ENCODE assay signal across 12 cellular contexts in the genomic region with DNA sequence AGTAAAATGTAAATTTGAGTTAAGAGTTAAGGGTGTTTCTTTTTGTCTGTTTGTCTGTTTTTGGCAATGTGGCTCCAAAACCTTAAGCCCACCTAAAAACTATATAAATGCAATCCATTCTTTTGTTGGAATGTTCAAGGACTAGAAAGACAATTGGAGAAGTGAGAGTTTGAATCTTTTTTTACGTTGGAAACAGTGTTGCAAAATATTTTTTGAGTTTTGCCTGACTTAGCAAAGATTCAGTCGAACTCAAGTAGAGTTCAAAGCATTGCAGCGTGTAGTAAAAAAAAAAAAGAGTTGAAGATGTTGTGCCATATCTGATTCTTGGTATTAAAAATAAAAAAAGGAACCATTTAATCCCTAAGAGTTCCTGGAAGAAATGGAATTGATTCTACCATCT. TPM values are rescaled to one million over a fixed set of nuclear protein-coding genes. Genes with fewer than 3 reads are reported as not detected.
A peak's percentile ranks its signal among the peaks of the same experiment; 100 is the strongest.
DNase-seq lines count a peak whose midpoint lies in the region; ATAC-seq and FAIRE-seq lines count a peak whose summit lies in the region.
"Had no signal": no experiment of that assay in that cellular context is flagged by ENCODE, and none has a peak within 500 bp of the region (broad histone marks: within the 10 kb centered on the region; RNA-seq: fewer than 3 reads in every experiment).

No MANE protein-coding gene starts in this region.

- FAIRE-seq in RCC 7860 (lab: Jason Lieb, UNC), result peak; percentile 44
- FAIRE-seq: A204.1 had no signal

- no peaks in the 10 kb centered on the region for H3K36me3 Mint-ChIP-seq in stimulated activated effector memory CD8-positive, alpha-beta T cell treated with anti-CD3 and anti-CD28 coated beads, Interleukin-12 subunit alpha, Interleukin-12 subunit beta, amount 100 ng/mL, for 72 hours

- intact Hi-C loops in left ventricle myocardium superior (cut with micrococcal nuclease), result no loop called here

- no peaks in the 10 kb centered on the region for H3K4me1 Mint-ChIP-seq in stimulated activated effector memory CD8-positive, alpha-beta T cell treated with anti-CD3 and anti-CD28 coated beads, Interleukin-12 subunit alpha, Interleukin-12 subunit beta, amount 100 ng/mL, for 72 hours

- peak overlapping the region; percentile 58 for H3K4me3 Mint-ChIP-seq in stimulated activated effector memory CD8-positive, alpha-beta T cell treated with anti-CD3 and anti-CD28 coated beads, Interleukin-12 subunit alpha, Interleukin-12 subunit beta, amount 100 ng/mL, for 72 hours

- H3K27ac Mint-ChIP-seq in stimulated activated effector memory CD8-positive, alpha-beta T cell treated with anti-CD3 and anti-CD28 coated beads, Interleukin-12 subunit alpha, Interleukin-12 subunit beta, amount 100 ng/mL, for 72 hours, result no peak overlapping the region

- no peaks in the 10 kb centered on the region for H3K9me3 Mint-ChIP-seq in stimulated activated effector memory CD8-positive, alpha-beta T cell treated with anti-CD3 and anti-CD28 coated beads, Interleukin-12 subunit alpha, Interleukin-12 subunit beta, amount 100 ng/mL, for 72 hours

- ATAC-seq in left ventricle myocardium superior (peak; percentile 26), GM21528 (IDR thresholded peaks at IDR 0.05; ENCODE audit: low FRiP score, unreplicated experiment) (no peak), HG03025 (IDR thresholded peaks at IDR 0.05; ENCODE audit: low FRiP score, unreplicated experiment) (no peak)
- no peak for ATAC-seq in stimulated activated effector memory CD8-positive, alpha-beta T cell treated with anti-CD3 and anti-CD28 coated beads, Interleukin-12 subunit alpha, Interleukin-12 subunit beta, amount 100 ng/mL, for 72 hours

- DNase-seq in DMS 273 (lab: John Stamatoyannopoulos, UW; ENCODE audit: unreplicated experiment) (peak; percentile 33), DMS 273 treated with DMSO at 0.1 percent for 48 hours (lab: John Stamatoyannopoulos, UW) (no peak), RCC 7860 (ENCODE audit: low spot score) (no peak), left ventricle myocardium superior (no peak), LoVo (ENCODE audit: low spot score) (no peak)
- DNase-seq in stimulated activated effector memory CD8-positive, alpha-beta T cell treated with anti-CD3 and anti-CD28 coated beads, Interleukin-12 subunit alpha, Interleukin-12 subunit beta, amount 100 ng/mL, for 72 hours (ENCODE audit: low spot score in 2 of 2), result no peak
- DNase-seq: ovary; stimulated activated naive CD8-positive, alpha-beta T cell treated with anti-CD3 and anti-CD28 coated beads, Interleukin-15, Interleukin-2, amounts not matched to agents 100 U/mL and 50 U/mL, for 24 hours had no signal

RNA-seq across cellular contexts. Expression of a gene that starts 0.9 kb away (rescaled TPM):
- 5.1 TPM for total RNA-seq in left ventricle myocardium superior
- total RNA-seq: M059J had no signal
